Comparison of ENCODE assay signal across 11 cellular contexts in genomic region chr6:99333068-99333467, GRCh38. TPM values are rescaled to one million over a fixed set of nuclear protein-coding genes. Genes with fewer than 3 reads are reported as not detected.
A peak's percentile ranks its signal among the peaks of the same experiment; 100 is the strongest.
DNase-seq lines count a peak whose midpoint lies in the region; ATAC-seq and TF ChIP-seq lines count a peak whose summit lies in the region.
"Had no signal": no experiment of that assay in that cellular context is flagged by ENCODE, and none has a peak within 500 bp of the region (broad histone marks: within the 10 kb centered on the region; RNA-seq: fewer than 3 reads in every experiment).

No MANE protein-coding gene starts in this region.

- no peaks in the 10 kb centered on the region for H3K36me3 ChIP-seq in right atrium auricular region

- H3K27ac Mint-ChIP-seq in activated naive CD4-positive, alpha-beta T cell treated with anti-CD3 and anti-CD28 coated beads, Interleukin-2, amount 50 U/mL, for 72 hours = no peak overlapping the region
- H3K27ac Mint-ChIP-seq: mesothelial cell of epicardium had no signal

- ATAC-seq in GM18498 (IDR thresholded peaks at IDR 0.05; ENCODE audit: unreplicated experiment) = peak; percentile 93
- peak; percentile 92 for ATAC-seq in GM19452 (IDR thresholded peaks at IDR 0.05; ENCODE audit: unreplicated experiment)
- peak; percentile 94 for ATAC-seq in HG02852 (IDR thresholded peaks at IDR 0.05; ENCODE audit: unreplicated experiment)
- ATAC-seq in HG03469 (IDR thresholded peaks at IDR 0.05; ENCODE audit: unreplicated experiment) = peak; percentile 89
- no peak for ATAC-seq in activated naive CD4-positive, alpha-beta T cell treated with anti-CD3 and anti-CD28 coated beads, Interleukin-2, amount 50 U/mL, for 72 hours

- H3K9me3 Mint-ChIP-seq in activated naive CD4-positive, alpha-beta T cell treated with anti-CD3 and anti-CD28 coated beads, Interleukin-2, amount 50 U/mL, for 72 hours = no peaks in the 10 kb centered on the region
- H3K9me3 Mint-ChIP-seq: mesothelial cell of epicardium had no signal

- H3K27me3 ChIP-seq in right atrium auricular region = no peaks in the 10 kb centered on the region

- H3K9me3 ChIP-seq in right atrium auricular region = no peaks in the 10 kb centered on the region

- no peak overlapping the region for H3K4me3 ChIP-seq in right atrium auricular region

- no peak for TF ChIP-seq CTCF in right atrium auricular region (IDR thresholded peaks at IDR 0.05)

- H3K27ac ChIP-seq in right atrium auricular region = no peak overlapping the region

- H3K36me3 Mint-ChIP-seq in activated naive CD4-positive, alpha-beta T cell treated with anti-CD3 and anti-CD28 coated beads, Interleukin-2, amount 50 U/mL, for 72 hours = no peaks in the 10 kb centered on the region
- H3K36me3 Mint-ChIP-seq: mesothelial cell of epicardium had no signal

- H3K4me1 ChIP-seq in right atrium auricular region = no peaks in the 10 kb centered on the region

- DNase-seq in right atrium auricular region (ENCODE audit: low spot score) (no peak), midbrain (lab: John Stamatoyannopoulos, UW) (no peak), mucosa of gallbladder (ENCODE audit: low spot score) (no peak)
- DNase-seq in activated naive CD4-positive, alpha-beta T cell treated with anti-CD3 and anti-CD28 coated beads, Interleukin-2, amount 50 U/mL, for 72 hours (ENCODE audit: low spot score in 2 of 2) = no peak
- DNase-seq: NCI-H748 treated with DMSO at 0.1 percent for 48 hours, trophoblast cell had no signal

RNA-seq across cellular contexts. Expression of gene FAXC, which starts 16.4 kb away (rescaled TPM):
- total RNA-seq in right atrium auricular region (under 1 TPM in 1 of 2 donors, not detected in 1; 0.16 TPM), mucosa of gallbladder (7.3 TPM)
- total RNA-seq in activated naive CD4-positive, alpha-beta T cell treated with anti-CD3 and anti-CD28 coated beads, Interleukin-2, amount 50 U/mL, for 72 hours = not detected

Comparison
In these comparisons a context has a peak if more than half of its experiments do, and no peak if none do; other contexts are left out.
1. ATAC-seq: peak in GM18498 (single experiment), GM19452 (single experiment), HG02852 (single experiment) and HG03469 (single experiment); none in activated naive CD4-positive, alpha-beta T cell treated with anti-CD3 and anti-CD28 coated beads, Interleukin-2, amount 50 U/mL, for 72 hours (0 of 2).